ENCODE assay signal across 16 cellular contexts in genomic region chr12:49794021-49794420, GRCh38. TPM values are rescaled to one million over a fixed set of nuclear protein-coding genes. Genes with fewer than 3 reads are reported as not detected.
DNase-seq lines count a peak whose midpoint lies in the region; ATAC-seq, FAIRE-seq and TF ChIP-seq lines count a peak whose summit lies in the region.
"Had no signal": no experiment of that assay in that cellular context is flagged by ENCODE, and none has a peak within 500 bp of the region (broad histone marks: within the 10 kb centered on the region; RNA-seq: fewer than 3 reads in every experiment).

No MANE protein-coding gene starts in this region.

- H3K9me3 ChIP-seq in IMR-90 (ENCODE audit: control insufficient read depth, insufficient read depth, low read length), result no peaks in the 10 kb centered on the region
- no peaks in the 10 kb centered on the region for H3K9me3 ChIP-seq in sigmoid colon
- no peaks in the 10 kb centered on the region for H3K9me3 ChIP-seq in pancreas
- H3K9me3 ChIP-seq: BLaER1 treated with 17β-estradiol and CSF1 and Interleukin-3, amounts not matched to agents 10 nM and 100 nM had no signal

- TF ChIP-seq POLR2A in GM12891 (IDR thresholded peaks at IDR 0.05; ENCODE audit: low read depth, low read length) (no peak), IMR-90 (IDR thresholded peaks at IDR 0.05; ENCODE audit: low read depth, low read length) (no peak), sigmoid colon (IDR thresholded peaks at IDR 0.05) (no peak)

- dilution Hi-C loops in IMR-90 (cut with HindIII; ENCODE audit: low sequenced_read_pairs, unreplicated experiment), result no loop called here

- H3K4me3 ChIP-seq in IMR-90 (ENCODE audit: insufficient read depth, low read depth, low read length), result no peak overlapping the region
- no peak overlapping the region for H3K4me3 ChIP-seq in sigmoid colon
- no peak overlapping the region for H3K4me3 ChIP-seq in pancreas
- H3K4me3 ChIP-seq: BLaER1 treated with 17β-estradiol and CSF1 and Interleukin-3, amounts not matched to agents 10 nM and 100 nM had no signal

- no peak overlapping the region for H3K4me2 ChIP-seq in IMR-90 (ENCODE audit: low read depth, low read length)
- H3K4me2 ChIP-seq: BLaER1 treated with 17β-estradiol and CSF1 and Interleukin-3, amounts not matched to agents 10 nM and 100 nM had no signal

- no peak overlapping the region for H3K9ac ChIP-seq in IMR-90 (ENCODE audit: low read depth, low read length)

- WGBS in IMR-90 (ENCODE audit: extremely low coverage in 2 of 2, insufficient read length in 1 of 2), 2 experiments, result no CpG with 5 or more reads among the region's 5 CpGs
- 93 to 95% methylated on average over 5 of the region's 5 CpGs for WGBS in sigmoid colon, 2 donors
- 93 to 97% methylated on average over 5 of the region's 5 CpGs for WGBS in pancreas, 2 donors

- H3K56ac ChIP-seq in IMR-90 (ENCODE audit: extremely low read depth, insufficient read depth, low read length), result no peak overlapping the region

- no TSS peak for BruUV-seq in IMR-90 (replicated peaks; lab: Mats Ljungman, UMichigan)

- no peak overlapping the region for H3K4me3 Mint-ChIP-seq in activated T-cell treated with anti-CD3 and anti-CD28 coated beads, Interleukin-2, amount 50 U/mL, for 4 hours
- H3K4me3 Mint-ChIP-seq: B cell; CD8-positive, alpha-beta T cell; H9 had no signal

- no peak overlapping the region for H3K23ac ChIP-seq in IMR-90 (ENCODE audit: low read depth, low read length)

- H3K27ac ChIP-seq in IMR-90 (ENCODE audit: insufficient read depth, low read length), result no peak overlapping the region
- no peak overlapping the region for H3K27ac ChIP-seq in sigmoid colon
- H3K27ac ChIP-seq in pancreas, result no peak overlapping the region
- H3K27ac ChIP-seq: BLaER1 treated with 17β-estradiol and CSF1 and Interleukin-3, amounts not matched to agents 10 nM and 100 nM had no signal

- no peak overlapping the region for H3K18ac ChIP-seq in IMR-90 (ENCODE audit: low read depth, low read length)

- POLR2A ChIA-PET in IMR-90 (lab: Charles Lee; ENCODE audit: unreplicated experiment), result no interaction called here

- no peak overlapping the region for H4K5ac ChIP-seq in IMR-90 (ENCODE audit: low read depth, low read length)

- H3K14ac ChIP-seq in IMR-90 (replicated peaks; ENCODE audit: low read depth, low read length), result no peak overlapping the region

- no peak for TF ChIP-seq EP300 in sigmoid colon (IDR thresholded peaks at IDR 0.05)

- H3K9me3 Mint-ChIP-seq in activated T-cell treated with anti-CD3 and anti-CD28 coated beads, Interleukin-2, amount 50 U/mL, for 4 hours, result no peaks in the 10 kb centered on the region
- H3K9me3 Mint-ChIP-seq: CD8-positive, alpha-beta T cell; H9 had no signal

- no peaks in the 10 kb centered on the region for H3K27me3 Mint-ChIP-seq in activated T-cell treated with anti-CD3 and anti-CD28 coated beads, Interleukin-2, amount 50 U/mL, for 4 hours (ENCODE audit: low read depth)
- H3K27me3 Mint-ChIP-seq: B cell had no signal

- no peaks in the 10 kb centered on the region for H3K9me1 ChIP-seq in IMR-90 (ENCODE audit: insufficient read depth, low read length)

- no peak for TF ChIP-seq RAD21 in IMR-90 (IDR thresholded peaks at IDR 0.05; ENCODE audit: low read length)

- H2BK15ac ChIP-seq in IMR-90 (ENCODE audit: low read depth, low read length), result no peak overlapping the region

- H2BK20ac ChIP-seq in IMR-90 (ENCODE audit: low read depth, low read length), result no peak overlapping the region

- H2AK9ac ChIP-seq in IMR-90 (replicated peaks; ENCODE audit: low read depth, low read length, poor library complexity), result peak overlapping the region; percentile 45

- CTCF ChIA-PET in IMR-90 (lab: Yijun Ruan, JAX), result no interaction called here

- no peak overlapping the region for H2BK5ac ChIP-seq in IMR-90 (ENCODE audit: low read depth, low read length, poor library complexity, severe bottlenecking)

- no peak for ATAC-seq in IMR-90 (ENCODE audit: low read depth)
- no peak for ATAC-seq in activated T-cell treated with anti-CD3 and anti-CD28 coated beads, Interleukin-2, amount 50 U/mL, for 4 hours
- no peak for ATAC-seq in pancreas
- ATAC-seq: CD8-positive, alpha-beta T cell had no signal

- no peak overlapping the region for H4K8ac ChIP-seq in IMR-90 (ENCODE audit: low read depth in 2 of 2, low read length in 2 of 2)

- H3K4me1 ChIP-seq in IMR-90 (ENCODE audit: control insufficient read depth, insufficient read depth, low read length) (no peaks in the 10 kb centered on the region), sigmoid colon (peaks cover 0 to 6% (median 0%) of the 10 kb centered on the region in 4 donors), pancreas (no peaks in the 10 kb centered on the region)

- no peak for TF ChIP-seq CTCF in IMR-90 (conservative IDR thresholded peaks at IDR 0.05; ENCODE audit: low read depth, low read length)
- TF ChIP-seq CTCF in sigmoid colon (IDR thresholded peaks at IDR 0.05), result no peak
- TF ChIP-seq CTCF in pancreas (IDR thresholded peaks at IDR 0.05), result no peak

- H2AK5ac ChIP-seq in IMR-90 (ENCODE audit: low read depth, low read length), result no peak overlapping the region

- H4K91ac ChIP-seq in IMR-90 (ENCODE audit: insufficient read depth, low read depth, low read length), result no peak overlapping the region

- H3K4me1 Mint-ChIP-seq in activated T-cell treated with anti-CD3 and anti-CD28 coated beads, Interleukin-2, amount 50 U/mL, for 4 hours (ENCODE audit: low read depth), result no peaks in the 10 kb centered on the region
- H3K4me1 Mint-ChIP-seq: B cell had no signal

- in situ Hi-C loops in IMR-90 (cut with MboI; ENCODE audit: low sequenced_read_pairs), result no loop called here

- H3K27me3 ChIP-seq in IMR-90 (ENCODE audit: control insufficient read depth, insufficient read depth, low read length) (no peaks in the 10 kb centered on the region), sigmoid colon (no peaks in the 10 kb centered on the region), pancreas (no peaks in the 10 kb centered on the region)
- H3K27me3 ChIP-seq: BLaER1 treated with 17β-estradiol and CSF1 and Interleukin-3, amounts not matched to agents 10 nM and 100 nM had no signal

- H4K20me1 ChIP-seq in IMR-90 (ENCODE audit: insufficient read depth, low read length), result peaks cover 5% of the 10 kb centered on the region; the same call in 1 of the 2 replicates

- peaks cover 73% of the 10 kb centered on the region for H3K36me3 ChIP-seq in IMR-90 (ENCODE audit: control insufficient read depth, insufficient read depth, low read length)
- peaks cover 0 to 57% (median 24%) of the 10 kb centered on the region in 4 donors for H3K36me3 ChIP-seq in sigmoid colon
- H3K36me3 ChIP-seq in pancreas, result no peaks in the 10 kb centered on the region

- no peaks in the 10 kb centered on the region for H3K36me3 Mint-ChIP-seq in activated T-cell treated with anti-CD3 and anti-CD28 coated beads, Interleukin-2, amount 50 U/mL, for 4 hours (ENCODE audit: insufficient read depth)

- no peak for FAIRE-seq in GM12891 (lab: Jason Lieb, UNC)
- FAIRE-seq in pancreas (lab: Jason Lieb, UNC), result no peak
- FAIRE-seq: GM12892 had no signal

- no peak overlapping the region for H2BK120ac ChIP-seq in IMR-90 (ENCODE audit: low read depth, low read length)

- H2AFZ ChIP-seq in IMR-90 (replicated peaks; ENCODE audit: low read length, poor library complexity), result no peak overlapping the region

- no peak overlapping the region for H3K4ac ChIP-seq in IMR-90 (ENCODE audit: low read depth, low read length)

- no peaks in the 10 kb centered on the region for H3K79me1 ChIP-seq in IMR-90 (ENCODE audit: low read depth in 1 of 2, low read length in 2 of 2)

- intact Hi-C loops in IMR-90 (cut with micrococcal nuclease), result no loop called here
- intact Hi-C loops in sigmoid colon (cut with DNase I), result no loop called here
- intact Hi-C loops in pancreas (cut with DNase I), result no loop called here

- no peak for DNase-seq in GM12891 (ENCODE audit: insufficient read length, low spot score)
- no peak for DNase-seq in IMR-90
- peak; percentile 52 for DNase-seq in islet precursor cell
- peak; percentile 39 for DNase-seq in sigmoid colon
- no peak for DNase-seq in stimulated activated CD4-positive, alpha-beta T cell treated with anti-CD3 and anti-CD28 coated beads, Interleukin-4, amount 100 ng/mL, for 1 hour
- no peak for DNase-seq in activated T-cell treated with anti-CD3 and anti-CD28 coated beads, Interleukin-2, amount 50 U/mL, for 4 hours
- no peak for DNase-seq in pancreas
- DNase-seq: Calu3; CD8-positive, alpha-beta T cell; DMS79 treated with DMSO at 0.1 percent for 48 hours; GF-D8; GOT3; H9 had no signal

RNA-seq across cellular contexts. Expression of gene NCKAP5L, which starts 34.2 kb away (rescaled TPM):
- polyA plus RNA-seq in GM12891 (2012; ENCODE audit: low read depth, missing spikeins), result 8.5 TPM
- total RNA-seq in IMR-90 (2012; rRNA removed) (6.1 and 7.2 TPM in 2 replicates), sigmoid colon (10 to 100 TPM in 3 of 4 donors, 1 to 10 TPM in 1; 10.0 to 23.3 (median 12.6) TPM), pancreas (10 to 100 TPM in 1 of 6 donors, 1 to 10 TPM in 5; 4.1 to 14.1 (median 6.1) TPM)
- polyA plus RNA-seq in IMR-90 (2012; rRNA removed) (14.4 and 16.4 TPM in 2 replicates), sigmoid colon (1 to 10 TPM in 2 of 3 donors, under 1 TPM in 1; 0.92 to 5.8 (median 2.4) TPM), pancreas (10 to 100 TPM in 1 of 2 donors, 1 to 10 TPM in 1; 9.8 to 18.3 TPM)
- polyA plus RNA-seq in IMR-90 (2012; cell fraction: cytosol; rRNA removed), result 7.3 and 11.2 TPM in 2 replicates
- polyA plus RNA-seq in IMR-90 (2012; cell fraction: nucleus; rRNA removed; ENCODE audit: low replicate concordance), result 38.8 and 64.4 TPM in 2 replicates
- total RNA-seq in activated T-cell treated with anti-CD3 and anti-CD28 coated beads, Interleukin-2, amount 50 U/mL, for 4 hours, result 1 to 10 TPM; 6.3 to 7.7 (median 6.8) TPM

RNA-seq across cellular contexts. Expression of gene BCDIN3D, which starts 48.9 kb away (rescaled TPM):
- polyA plus RNA-seq in GM12891 (2012; ENCODE audit: low read depth, missing spikeins), result 2.4 TPM
- 2.3 and 2.5 TPM in 2 replicates for total RNA-seq in IMR-90 (2012; rRNA removed)
- polyA plus RNA-seq in IMR-90 (2012; rRNA removed), result 1.7 and 2.3 TPM in 2 replicates
- 0.78 and 1.1 TPM in 2 replicates for polyA plus RNA-seq in IMR-90 (2012; cell fraction: cytosol; rRNA removed)
- 0.88 and 1.3 TPM in 2 replicates for polyA plus RNA-seq in IMR-90 (2012; cell fraction: nucleus; rRNA removed; ENCODE audit: low replicate concordance)
- total RNA-seq in sigmoid colon, result 1 to 10 TPM; 2.7 to 5.4 (median 3.9) TPM
- 1 to 10 TPM; 1.8 to 3.7 (median 2.1) TPM for polyA plus RNA-seq in sigmoid colon
- 1 to 10 TPM; 4.2 to 6.0 (median 4.3) TPM for total RNA-seq in activated T-cell treated with anti-CD3 and anti-CD28 coated beads, Interleukin-2, amount 50 U/mL, for 4 hours
- 1 to 10 TPM; 2.1 to 4.8 (median 3.8) TPM for total RNA-seq in pancreas
- 1 to 10 TPM; 2.0 to 2.5 TPM for polyA plus RNA-seq in pancreas

RNA-seq across cellular contexts. Expression of gene TMBIM6, which starts 52.7 kb away (rescaled TPM):
- polyA plus RNA-seq in GM12891 (2012; ENCODE audit: low read depth, missing spikeins), result 188 TPM
- 255 and 369 TPM in 2 replicates for total RNA-seq in IMR-90 (2012; rRNA removed)
- 267 and 285 TPM in 2 replicates for polyA plus RNA-seq in IMR-90 (2012; rRNA removed)
- 145 and 287 TPM in 2 replicates for polyA plus RNA-seq in IMR-90 (2012; cell fraction: cytosol; rRNA removed)
- 57.9 and 235 TPM in 2 replicates for polyA plus RNA-seq in IMR-90 (2012; cell fraction: nucleus; rRNA removed; ENCODE audit: low replicate concordance)
- 100 to 1,000 TPM; 191 to 248 (median 224) TPM for total RNA-seq in sigmoid colon
- 100 to 1,000 TPM in 2 of 3 donors, 10 to 100 TPM in 1; 93.7 to 384 (median 135) TPM for polyA plus RNA-seq in sigmoid colon
- total RNA-seq in activated T-cell treated with anti-CD3 and anti-CD28 coated beads, Interleukin-2, amount 50 U/mL, for 4 hours, result 100 to 1,000 TPM; 383 to 509 (median 438) TPM
- 100 to 1,000 TPM; 223 to 367 (median 300) TPM for total RNA-seq in pancreas
- 100 to 1,000 TPM in 1 of 2 donors, 10 to 100 TPM in 1; 71.1 to 197 TPM for polyA plus RNA-seq in pancreas

Comparison
In these comparisons a context has a peak if more than half of its experiments do, and no peak if none do; other contexts are left out.
1. DNase-seq: peak in islet precursor cell (single experiment) and sigmoid colon (single experiment); none in GM12891 (single experiment), IMR-90 (single experiment), stimulated activated CD4-positive, alpha-beta T cell treated with anti-CD3 and anti-CD28 coated beads, Interleukin-4, amount 100 ng/mL, for 1 hour (single experiment), activated T-cell treated with anti-CD3 and anti-CD28 coated beads, Interleukin-2, amount 50 U/mL, for 4 hours (single experiment) and pancreas (0 of 6).